In genomic region chr1:111422546-111423391, GRCh38 we compare ENCODE assay signal across 14 cellular contexts. TPM values are rescaled to one million over a fixed set of nuclear protein-coding genes. Genes with fewer than 3 reads are reported as not detected.
DNase-seq lines count a peak whose midpoint lies in the region; ATAC-seq, FAIRE-seq and TF ChIP-seq lines count a peak whose summit lies in the region.
"Had no signal": no experiment of that assay in that cellular context is flagged by ENCODE, and none has a peak within 500 bp of the region (broad histone marks: within the 10 kb centered on the region; RNA-seq: fewer than 3 reads in every experiment).

No MANE protein-coding gene starts in this region.

- peaks cover 14% of the 10 kb centered on the region for H3K27me3 Mint-ChIP-seq in chondrocyte (ENCODE audit: low read depth)

- H3K4me1 Mint-ChIP-seq in chondrocyte (ENCODE audit: low read depth): peaks cover 4% of the 10 kb centered on the region

- no peaks in the 10 kb centered on the region for H3K9me3 Mint-ChIP-seq in chondrocyte (ENCODE audit: low read depth)
- H3K9me3 Mint-ChIP-seq: naive thymus-derived CD8-positive, alpha-beta T cell had no signal

- H3K36me3 Mint-ChIP-seq in chondrocyte (ENCODE audit: low read depth): peaks cover 3% of the 10 kb centered on the region

- DNase-seq in SIG-M5 treated with dmso at 0.1 percent for 504 hours (lab: John Stamatoyannopoulos, UW; ENCODE audit: unreplicated experiment): peak; percentile 42
- no peak for DNase-seq in SIG-M5 (lab: John Stamatoyannopoulos, UW)
- DNase-seq in RCC 7860 (ENCODE audit: low spot score): peak; percentile 79
- peak; percentile 62 for DNase-seq in kidney epithelial cell (ENCODE audit: low read depth)
- DNase-seq in urothelium cell line (ENCODE audit: low spot score): peak; percentile 17
- no peak for DNase-seq in chondrocyte (ENCODE audit: low spot score)
- no peak for DNase-seq in D721Med (ENCODE audit: insufficient read length, low spot score)
- DNase-seq: activated CD8-positive, alpha-beta memory T cell treated with anti-CD3 and anti-CD28 coated beads, Interleukin-2, amount 50 U/mL, for 4 hours; naive thymus-derived CD8-positive, alpha-beta T cell; stimulated activated CD4-positive, alpha-beta T cell treated with anti-CD3 and anti-CD28 coated beads, Interleukin-12 subunit alpha, Interleukin-12 subunit beta, amount 100 ng/mL, for 4 hours had no signal

- no peaks in the 10 kb centered on the region for H3K36me3 ChIP-seq in kidney epithelial cell (ENCODE audit: control insufficient read depth, insufficient read depth, low read length)

- TF ChIP-seq CTCF in kidney epithelial cell (IDR thresholded peaks at IDR 0.05; ENCODE audit: insufficient read depth, low read length, poor library complexity, severe bottlenecking) (no peak), chondrocyte (IDR thresholded peaks at IDR 0.05) (no peak), D721Med (IDR thresholded peaks at IDR 0.05; ENCODE audit: insufficient read depth, missing control alignments) (no peak)

- no peak overlapping the region for H3K4me3 ChIP-seq in kidney epithelial cell (ENCODE audit: low read depth, low read length)

- H3K27ac Mint-ChIP-seq in chondrocyte (ENCODE audit: unreplicated experiment): no peak overlapping the region
- H3K27ac Mint-ChIP-seq: naive thymus-derived CD8-positive, alpha-beta T cell had no signal

- ATAC-seq in HG03045 (IDR thresholded peaks at IDR 0.05; ENCODE audit: unreplicated experiment): no peak
- ATAC-seq: naive thymus-derived CD8-positive, alpha-beta T cell had no signal

- H3K27me3 ChIP-seq in kidney epithelial cell (ENCODE audit: control insufficient read depth, insufficient read depth, low read length): no peaks in the 10 kb centered on the region

- FAIRE-seq in RCC 7860 (lab: Jason Lieb, UNC) (peak; percentile 92), urothelium cell line (lab: Jason Lieb, UNC) (no peak), D721Med (lab: Jason Lieb, UNC) (no peak)
- FAIRE-seq: endothelial cell of umbilical vein, H54, TTC549 had no signal

- H3K4me3 Mint-ChIP-seq in chondrocyte (ENCODE audit: unreplicated experiment): no peak overlapping the region
- H3K4me3 Mint-ChIP-seq: naive thymus-derived CD8-positive, alpha-beta T cell had no signal

RNA-seq across cellular contexts. Expression of gene OVGP1, which starts 4.8 kb away (rescaled TPM):
- total RNA-seq in kidney epithelial cell (0.96 and 1.5 TPM in 2 replicates), chondrocyte (0.95 to 1.7 TPM (median 1.1 TPM) in 3 replicates)

RNA-seq across cellular contexts. Expression of gene WDR77, which starts 26.3 kb away (rescaled TPM):
- total RNA-seq in kidney epithelial cell: 39.7 and 40.5 TPM in 2 replicates
- 19.2 to 25.9 TPM (median 19.5 TPM) in 3 replicates for total RNA-seq in chondrocyte

RNA-seq across cellular contexts. Expression of gene ATP5PB, which starts 26.5 kb away (rescaled TPM):
- total RNA-seq in kidney epithelial cell (224 and 249 TPM in 2 replicates), chondrocyte (145 to 183 TPM (median 147 TPM) in 3 replicates)

RNA-seq across cellular contexts. Expression of gene C1orf162, which starts 51.0 kb away (rescaled TPM):
- 0.07 and 0.08 TPM in 2 replicates for total RNA-seq in kidney epithelial cell
- 0.17 to 0.34 TPM in 2 of 3 replicates, not detected in the other for total RNA-seq in chondrocyte

Comparison
In these comparisons a context has a peak if more than half of its experiments do, and no peak if none do; other contexts are left out.
1. DNase-seq: peak in SIG-M5 treated with dmso at 0.1 percent for 504 hours (single experiment), RCC 7860 (single experiment), kidney epithelial cell (single experiment) and urothelium cell line (single experiment); none in SIG-M5 (single experiment), chondrocyte (single experiment) and D721Med (single experiment).